ENCODE assay signal across 22 cellular contexts in the genomic region with DNA sequence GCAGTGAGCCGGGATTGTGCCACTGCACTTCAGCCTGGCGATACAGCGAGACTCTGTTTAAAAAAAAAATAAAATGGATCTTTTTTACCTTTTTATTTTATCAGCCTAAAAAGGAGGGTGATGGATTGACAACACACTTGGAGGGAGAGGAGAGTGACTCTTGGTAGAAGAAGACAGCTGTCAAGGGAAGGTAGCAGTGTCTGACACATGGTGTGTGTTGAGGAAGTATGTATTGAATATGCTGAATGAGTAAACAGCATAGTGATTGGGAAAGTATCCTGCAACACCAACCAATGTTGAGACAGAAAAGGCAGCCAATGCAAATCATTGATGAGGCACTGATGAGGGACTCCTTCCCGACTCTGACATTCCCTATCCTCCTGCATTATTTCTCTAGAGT.
"Had no signal": no experiment of that assay in that cellular context is flagged by ENCODE, and none has a peak within 500 bp of the region (broad histone marks: within the 10 kb centered on the region; RNA-seq: fewer than 3 reads in every experiment).

No MANE protein-coding gene starts in this region.

- H3K4me1 ChIP-seq: pancreas, psoas muscle, right lobe of liver, testis had no signal

- FAIRE-seq: colon, pancreas had no signal

- H3K4me2 ChIP-seq: hepatocyte had no signal

- ATAC-seq: left colon; pancreas; psoas muscle; right lobe of liver; stimulated activated naive B cell treated with anti-CD40 and anti-IgM and Interleukin-4, amounts not matched to agents 10 μg/mL and 1 μg/mL and 100 μg/mL, for 72 hours; stimulated activated naive CD8-positive, alpha-beta T cell treated with anti-CD3 and anti-CD28 coated beads, Interleukin-15, amount 100 ng/mL, for 72 hours had no signal

- H3K27me3 ChIP-seq: hepatocyte, pancreas, right lobe of liver, spleen, testis, transverse colon had no signal

- DNase-seq: dermis blood vessel endothelial cell; erythroblast; foreskin melanocyte; head of caudate nucleus; left colon; mesendoderm; naive B cell; occipital lobe; pancreas; psoas muscle; retina; right lobe of liver; spleen; stimulated activated CD4-positive, alpha-beta T cell treated with anti-CD3 and anti-CD28 coated beads, Interleukin-15, amount 100 ng/mL, for 24 hours; stimulated activated CD4-positive, alpha-beta T cell treated with anti-CD3 and anti-CD28 coated beads, Interleukin-2, amount 100 ng/mL, for 24 hours; stimulated activated CD4-positive, alpha-beta T cell treated with anti-CD3 and anti-CD28 coated beads, Interleukin-4, amount 100 ng/mL, for 4 hours; stimulated activated naive B cell treated with anti-CD40 and anti-IgM and Interleukin-4, amounts not matched to agents 10 μg/mL and 1 μg/mL and 100 μg/mL, for 72 hours; stimulated activated naive CD8-positive, alpha-beta T cell treated with anti-CD3 and anti-CD28 coated beads, Interleukin-15, amount 100 ng/mL, for 72 hours; testis; transverse colon had no signal

- H3K79me2 ChIP-seq: hepatocyte had no signal

- H3K27ac ChIP-seq: hepatocyte, pancreas, psoas muscle, right lobe of liver, spleen, testis, transverse colon had no signal

- H2AFZ ChIP-seq: hepatocyte had no signal

- H3K36me3 ChIP-seq: pancreas, right lobe of liver, spleen, transverse colon had no signal

- H3K9me3 ChIP-seq: pancreas, psoas muscle, right lobe of liver, testis, transverse colon had no signal

- H3K4me3 ChIP-seq: hepatocyte, pancreas, psoas muscle, right lobe of liver, spleen, testis, transverse colon had no signal
